8 cellular contexts compared by ENCODE assay signal in genomic region chr19:55340784-55341147, GRCh38. TPM values are rescaled to one million over a fixed set of nuclear protein-coding genes. Genes with fewer than 3 reads are reported as not detected.
DNase-seq lines count a peak whose midpoint lies in the region; ATAC-seq and TF ChIP-seq lines count a peak whose summit lies in the region.

No MANE protein-coding gene starts in this region.

- peak overlapping the region; percentile 68 to 85 (median 77) for H3K4me3 ChIP-seq in BLaER1 treated with 17β-estradiol and CSF1 and Interleukin-3, amounts not matched to agents 10 nM and 100 nM
- H3K4me3 ChIP-seq in HCT116 (replicated peaks in 1 of 2; ENCODE audit: low read depth in 1 of 2, low read length in 2 of 2): peak overlapping the region; percentile 74 to 83
- H3K4me3 ChIP-seq in iPS-18a (ENCODE audit: low read length): peak overlapping the region; percentile 74
- peak overlapping the region; percentile 65 to 89 (median 78) for H3K4me3 ChIP-seq in stomach

- no peaks in the 10 kb centered on the region for H3K27me3 ChIP-seq in BLaER1 treated with 17β-estradiol and CSF1 and Interleukin-3, amounts not matched to agents 10 nM and 100 nM
- H3K27me3 ChIP-seq in HCT116 (ENCODE audit: insufficient read depth, low read length): no peaks in the 10 kb centered on the region
- H3K27me3 ChIP-seq in iPS-18a (ENCODE audit: control insufficient read depth, insufficient read depth, low read length): no peaks in the 10 kb centered on the region
- no peaks in the 10 kb centered on the region for H3K27me3 ChIP-seq in stomach

- CTCF ChIA-PET in HCT116 (lab: Charles Lee): interaction anchor here (1.0 kb wide), 1 partner anchor 10 kb away, joined by 3 read pairs; no protein-coding TSS in a partner anchor

- TF ChIP-seq RAD21 in HCT116 (IDR thresholded peaks at IDR 0.05; ENCODE audit: low read depth): no peak

- peaks cover 2% of the 10 kb centered on the region for H3K27me3 Mint-ChIP-seq in activated T-cell treated with anti-CD3 and anti-CD28 coated beads, Interleukin-2, amount 50 U/mL, for 24 hours

- H3K9ac ChIP-seq in BLaER1 treated with 17β-estradiol and CSF1 and Interleukin-3, amounts not matched to agents 10 nM and 100 nM: peak overlapping the region; percentile 84 to 92 (median 89)
- peak overlapping the region; percentile 85 for H3K9ac ChIP-seq in HCT116 (ENCODE audit: low read length)
- peak overlapping the region; percentile 70 for H3K9ac ChIP-seq in iPS-18a (ENCODE audit: low read length)

- no peak for TF ChIP-seq POLR2A in HCT116 (IDR thresholded peaks at IDR 0.05; ENCODE audit: borderline replicate concordance, extremely low read depth, insufficient read depth, insufficient read length)
- TF ChIP-seq POLR2A in stomach (IDR thresholded peaks at IDR 0.05): no peak

- WGBS in stomach, 5 donors: 0 to 3% (median 1%) methylated on average over 21 to 24 of the region's 24 CpGs

- intact Hi-C loops in HCT116 (cut with micrococcal nuclease) (no loop called here), stomach (cut with DNase I; ENCODE audit: low total_unique reads) (no loop called here)

- TF ChIP-seq CTCF in HCT116 (IDR thresholded peaks at IDR 0.05 in 2 of 3, conservative IDR thresholded peaks at IDR 0.05 in 1 of 3; ENCODE audit: borderline replicate concordance in 1 of 3, insufficient read depth in 1 of 3, low read depth in 2 of 3, low read length in 2 of 3) (peak in 1 of 3 experiments; percentile 43; a peak in 2 of 6 replicates), stomach (IDR thresholded peaks at IDR 0.05) (no peak)

- RAD21 ChIA-PET in HCT116 (lab: Charles Lee; ENCODE audit: low non-redundant PET in 1 of 2, low total read pairs in 2 of 2, uncharacterized antibody in 2 of 2, unreplicated experiment in 2 of 2): no interaction called here

- no peaks in the 10 kb centered on the region for H3K9me2 ChIP-seq in HCT116 (ENCODE audit: insufficient read depth)

- H3K9me3 ChIP-seq in BLaER1 treated with 17β-estradiol and CSF1 and Interleukin-3, amounts not matched to agents 10 nM and 100 nM (replicated peaks in 1 of 11): no peaks in the 10 kb centered on the region
- no peaks in the 10 kb centered on the region for H3K9me3 ChIP-seq in HCT116 (ENCODE audit: control insufficient read depth in 1 of 2, insufficient read depth in 1 of 2, low read depth in 1 of 2, low read length in 2 of 2)
- no peaks in the 10 kb centered on the region for H3K9me3 ChIP-seq in iPS-18a (ENCODE audit: control insufficient read depth, low read depth, low read length)
- no peaks in the 10 kb centered on the region for H3K9me3 ChIP-seq in stomach

- H3K36me3 ChIP-seq in BLaER1 treated with 17β-estradiol and CSF1 and Interleukin-3, amounts not matched to agents 10 nM and 100 nM: peaks cover 16 to 43% (median 23%) of the 10 kb centered on the region in 11 experiments; a peak in 21 of 22 replicates
- H3K36me3 ChIP-seq in HCT116 (ENCODE audit: control insufficient read depth in 1 of 2, insufficient read depth in 2 of 2, low read length in 2 of 2) (peaks cover 4 to 5% of the 10 kb centered on the region in 2 experiments; a peak in 3 of 4 replicates), iPS-18a (ENCODE audit: control insufficient read depth, low read depth, low read length) (peaks cover 14% of the 10 kb centered on the region), stomach (peaks cover 12 to 39% (median 25%) of the 10 kb centered on the region in 4 donors)

- BruUV-seq in HCT116 (replicated peaks; lab: Mats Ljungman, UMichigan): no TSS peak

- peak overlapping the region; percentile 77 to 87 (median 81) for H3K27ac ChIP-seq in BLaER1 treated with 17β-estradiol and CSF1 and Interleukin-3, amounts not matched to agents 10 nM and 100 nM
- H3K27ac ChIP-seq in HCT116 (ENCODE audit: low read depth, low read length) (peak overlapping the region; percentile 92), iPS-18a (ENCODE audit: low read length) (no peak overlapping the region), stomach (peak overlapping the region; percentile 71 to 97 (median 96))

- H2AFZ ChIP-seq in HCT116 (ENCODE audit: low read depth, low read length, poor library complexity, severe bottlenecking): no peak overlapping the region

- peaks cover 6 to 41% (median 10%) of the 10 kb centered on the region in 11 experiments; a peak in 14 of 22 replicates for H4K20me1 ChIP-seq in BLaER1 treated with 17β-estradiol and CSF1 and Interleukin-3, amounts not matched to agents 10 nM and 100 nM
- H4K20me1 ChIP-seq in HCT116 (ENCODE audit: insufficient read depth): no peaks in the 10 kb centered on the region

- peaks cover 36% of the 10 kb centered on the region for H3K36me3 Mint-ChIP-seq in activated T-cell treated with anti-CD3 and anti-CD28 coated beads, Interleukin-2, amount 50 U/mL, for 24 hours (ENCODE audit: low read depth)

- POLR2A ChIA-PET in HCT116 (lab: Charles Lee): no interaction called here

- ATAC-seq in HCT116 (no peak), HG03521 (IDR thresholded peaks at IDR 0.05; ENCODE audit: unreplicated experiment) (no peak), HG02678 (IDR thresholded peaks at IDR 0.05; ENCODE audit: unreplicated experiment) (no peak)

- peak overlapping the region; percentile 96 to 100 (median 99) for H3K4me2 ChIP-seq in BLaER1 treated with 17β-estradiol and CSF1 and Interleukin-3, amounts not matched to agents 10 nM and 100 nM
- H3K4me2 ChIP-seq in HCT116 (ENCODE audit: low read length): peak overlapping the region; percentile 98

- no peak for TF ChIP-seq EP300 in stomach (IDR thresholded peaks at IDR 0.05)

- peaks cover 26 to 66% (median 57%) of the 10 kb centered on the region in 10 experiments for H3K4me1 ChIP-seq in BLaER1 treated with 17β-estradiol and CSF1 and Interleukin-3, amounts not matched to agents 10 nM and 100 nM
- H3K4me1 ChIP-seq in HCT116 (ENCODE audit: control insufficient read depth in 1 of 2, insufficient read depth in 2 of 2, low read length in 2 of 2): peaks cover 14 to 46% of the 10 kb centered on the region in 2 experiments
- H3K4me1 ChIP-seq in iPS-18a (ENCODE audit: control insufficient read depth, low read depth, low read length): peaks cover 5% of the 10 kb centered on the region
- H3K4me1 ChIP-seq in stomach: peaks cover 17 to 40% (median 37%) of the 10 kb centered on the region in 4 donors

- H3K4me3 Mint-ChIP-seq in activated T-cell treated with anti-CD3 and anti-CD28 coated beads, Interleukin-2, amount 50 U/mL, for 24 hours: peak overlapping the region; percentile 84

- no peak for DNase-seq in HCT116 (ENCODE audit: low read depth, low spot score)
- no peak for DNase-seq in activated T-cell treated with anti-CD3 and anti-CD28 coated beads, Interleukin-2, amount 50 U/mL, for 24 hours
- DNase-seq in stomach: no peak
- no peak for DNase-seq in activated CD4-positive, CD25-positive, alpha-beta regulatory T cell (lab: John Stamatoyannopoulos, UW)

- H3K27ac Mint-ChIP-seq in activated T-cell treated with anti-CD3 and anti-CD28 coated beads, Interleukin-2, amount 50 U/mL, for 24 hours: peak overlapping the region; percentile 80

- H3K79me2 ChIP-seq in HCT116 (ENCODE audit: insufficient read depth, low read length): peaks cover 9% of the 10 kb centered on the region; the same call in 1 of the 2 replicates

- no peaks in the 10 kb centered on the region for H3K9me3 Mint-ChIP-seq in activated T-cell treated with anti-CD3 and anti-CD28 coated beads, Interleukin-2, amount 50 U/mL, for 24 hours

- H3K4me1 Mint-ChIP-seq in activated T-cell treated with anti-CD3 and anti-CD28 coated beads, Interleukin-2, amount 50 U/mL, for 24 hours (ENCODE audit: low read depth): peaks cover 17% of the 10 kb centered on the region

TF ChIP-seq in HCT116, 20 proteins besides CTCF, POLR2A, EP300 and RAD21 (continues in another document):
- TF ChIP-seq EZH2phosphoT487 (IDR thresholded peaks at IDR 0.05; ENCODE audit: borderline replicate concordance) (no peak), SRF (IDR thresholded peaks at IDR 0.05; ENCODE audit: low read depth) (no peak), ZBTB33 (IDR thresholded peaks at IDR 0.05; ENCODE audit: extremely low read depth, insufficient replicate concordance, low read length) (no peak), SIN3A (IDR thresholded peaks at IDR 0.05; ENCODE audit: low read depth) (no peak), CEBPB (IDR thresholded peaks at IDR 0.05; ENCODE audit: low read depth) (no peak)

RNA-seq across cellular contexts. Expression of gene KMT5C, which starts 1.1 kb away (rescaled TPM):
- 27.5 TPM for total RNA-seq in HCT116 (2021; ENCODE audit: unreplicated experiment)
- 19.9 and 25.4 TPM in 2 replicates for polyA plus RNA-seq in HCT116 (2012)
- total RNA-seq in stomach: 100 to 1,000 TPM in 2 of 5 donors, 10 to 100 TPM in 2, 1 to 10 TPM in 1; 4.1 to 122 (median 27.7) TPM
- 1 to 10 TPM; 2.7 to 7.4 (median 5.5) TPM for polyA plus RNA-seq in stomach

RNA-seq across cellular contexts. Expression of gene COX6B2, which starts 13.8 kb away (rescaled TPM):
- total RNA-seq in HCT116 (2021; ENCODE audit: unreplicated experiment) (2.4 TPM), stomach (10 to 100 TPM in 1 of 5 donors, not detected in 4; 18.2 TPM)
- 2.7 and 3.0 TPM in 2 replicates for polyA plus RNA-seq in HCT116 (2012)
- polyA plus RNA-seq in stomach: under 1 TPM in 2 of 3 donors, not detected in 1; 0.19 to 0.93 TPM

RNA-seq across cellular contexts. Expression of gene TMEM150B, which starts 15.6 kb away (rescaled TPM):
- not detected for total RNA-seq in HCT116 (2021; ENCODE audit: unreplicated experiment)
- not detected in 2 replicates for polyA plus RNA-seq in HCT116 (2012)
- 10 to 100 TPM in 1 of 5 donors, 1 to 10 TPM in 2, not detected in 2; 1.3 to 15.8 (median 3.3) TPM for total RNA-seq in stomach
- under 1 TPM; 0.18 to 0.92 (median 0.87) TPM for polyA plus RNA-seq in stomach

RNA-seq across cellular contexts. Expression of gene GARIN5B, which starts 22.3 kb away (rescaled TPM):
- not detected for total RNA-seq in HCT116 (2021; ENCODE audit: unreplicated experiment)
- polyA plus RNA-seq in HCT116 (2012): not detected in 2 replicates
- not detected for total RNA-seq in stomach
- not detected for polyA plus RNA-seq in stomach

RNA-seq across cellular contexts. Expression of gene IL11, which starts 29.5 kb away (rescaled TPM):
- total RNA-seq in HCT116 (2021; ENCODE audit: unreplicated experiment) (2.8 TPM), stomach (1 to 10 TPM in 2 of 5 donors, not detected in 3; 1.3 TPM)
- 3.4 and 4.5 TPM in 2 replicates for polyA plus RNA-seq in HCT116 (2012)
- 10 to 100 TPM in 1 of 3 donors, 1 to 10 TPM in 2; 1.0 to 17.4 (median 1.4) TPM for polyA plus RNA-seq in stomach
